In the genomic region with DNA sequence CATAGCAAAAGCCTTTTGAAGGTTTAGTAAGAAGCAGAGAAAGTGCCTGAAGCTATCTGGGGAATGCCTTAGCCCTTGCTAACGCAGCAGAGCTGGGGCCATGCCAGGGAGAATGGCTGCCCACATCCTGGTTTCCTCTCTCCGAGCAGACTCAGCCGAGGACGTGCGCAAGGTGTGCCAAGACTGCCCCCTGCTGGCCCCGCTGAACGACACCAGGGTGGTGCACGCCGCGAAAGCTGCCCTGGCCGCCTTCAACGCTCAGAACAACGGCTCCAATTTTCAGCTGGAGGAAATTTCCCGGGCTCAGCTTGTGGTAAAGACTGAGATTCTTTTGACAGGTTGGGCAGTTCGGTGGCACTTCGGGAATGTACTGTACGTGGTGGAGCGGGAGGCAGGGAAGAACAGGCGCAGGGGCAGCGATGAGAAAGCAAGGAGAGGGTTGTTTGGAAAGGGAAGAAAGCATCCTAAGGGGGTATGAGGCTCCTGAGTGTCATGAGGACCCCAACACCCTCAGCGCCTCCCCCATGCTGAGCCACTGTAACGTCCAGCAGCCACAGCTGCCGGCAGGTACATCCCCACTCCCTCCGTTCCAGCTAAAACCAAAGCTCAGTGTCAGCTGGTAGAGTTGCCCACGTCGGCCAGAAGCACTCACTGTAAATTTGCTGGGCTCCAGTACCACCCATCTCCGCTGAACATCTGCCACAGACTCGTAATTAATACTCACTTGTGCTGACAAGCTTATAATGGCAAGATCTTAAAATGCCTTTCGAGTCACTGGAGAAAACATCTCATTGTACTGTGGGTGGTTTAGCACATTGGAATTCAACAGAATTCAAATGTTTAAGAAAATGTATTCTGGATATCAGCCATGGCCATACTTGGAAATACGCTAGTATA, we compare ENCODE assay signal across 1 cellular context.
A peak's percentile ranks its signal among the peaks of the same experiment; 100 is the strongest.
TF ChIP-seq lines count a peak whose summit lies in the region.

No MANE protein-coding gene starts in this region.

TF ChIP-seq in HepG2, 621 proteins besides CTCF, POLR2A, EP300 and RAD21 (continued from another document and continues in another):
- no peak for TF ChIP-seq CCAR2 (optimal IDR thresholded peaks at IDR 0.05; ENCODE audit: low read depth, low read length)
- 0 out of 2 replicates have a peak, but pooled peaks have one; percentile 30 for TF ChIP-seq PHF8 (CRISPR knock-in tag; IDR thresholded peaks at IDR 0.05)
- TF ChIP-seq, protein P1, sequence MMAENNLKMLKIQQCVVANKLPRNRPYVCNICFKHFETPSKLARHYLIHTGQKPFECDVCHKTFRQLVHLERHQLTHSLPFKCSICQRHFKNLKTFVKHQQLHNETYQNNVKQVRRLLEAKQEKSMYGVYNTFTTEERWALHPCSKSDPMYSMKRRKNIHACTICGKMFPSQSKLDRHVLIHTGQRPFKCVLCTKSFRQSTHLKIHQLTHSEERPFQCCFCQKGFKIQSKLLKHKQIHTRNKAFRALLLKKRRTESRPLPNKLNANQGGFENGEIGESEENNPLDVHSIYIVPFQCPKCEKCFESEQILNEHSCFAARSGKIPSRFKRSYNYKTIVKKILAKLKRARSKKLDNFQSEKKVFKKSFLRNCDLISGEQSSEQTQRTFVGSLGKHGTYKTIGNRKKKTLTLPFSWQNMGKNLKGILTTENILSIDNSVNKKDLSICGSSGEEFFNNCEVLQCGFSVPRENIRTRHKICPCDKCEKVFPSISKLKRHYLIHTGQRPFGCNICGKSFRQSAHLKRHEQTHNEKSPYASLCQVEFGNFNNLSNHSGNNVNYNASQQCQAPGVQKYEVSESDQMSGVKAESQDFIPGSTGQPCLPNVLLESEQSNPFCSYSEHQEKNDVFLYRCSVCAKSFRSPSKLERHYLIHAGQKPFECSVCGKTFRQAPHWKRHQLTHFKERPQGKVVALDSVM (CRISPR knock-in tag; IDR thresholded peaks at IDR 0.05) = no peak
- TF ChIP-seq ZNF713 (CRISPR knock-in tag; IDR thresholded peaks at IDR 0.05) = no peak
- TF ChIP-seq BHLHE40 (IDR thresholded peaks at IDR 0.05; ENCODE audit: low read length) = no peak
- no peak for TF ChIP-seq ZNF562 (CRISPR knock-in tag; IDR thresholded peaks at IDR 0.05; ENCODE audit: borderline replicate concordance)
- TF ChIP-seq, protein P2, sequence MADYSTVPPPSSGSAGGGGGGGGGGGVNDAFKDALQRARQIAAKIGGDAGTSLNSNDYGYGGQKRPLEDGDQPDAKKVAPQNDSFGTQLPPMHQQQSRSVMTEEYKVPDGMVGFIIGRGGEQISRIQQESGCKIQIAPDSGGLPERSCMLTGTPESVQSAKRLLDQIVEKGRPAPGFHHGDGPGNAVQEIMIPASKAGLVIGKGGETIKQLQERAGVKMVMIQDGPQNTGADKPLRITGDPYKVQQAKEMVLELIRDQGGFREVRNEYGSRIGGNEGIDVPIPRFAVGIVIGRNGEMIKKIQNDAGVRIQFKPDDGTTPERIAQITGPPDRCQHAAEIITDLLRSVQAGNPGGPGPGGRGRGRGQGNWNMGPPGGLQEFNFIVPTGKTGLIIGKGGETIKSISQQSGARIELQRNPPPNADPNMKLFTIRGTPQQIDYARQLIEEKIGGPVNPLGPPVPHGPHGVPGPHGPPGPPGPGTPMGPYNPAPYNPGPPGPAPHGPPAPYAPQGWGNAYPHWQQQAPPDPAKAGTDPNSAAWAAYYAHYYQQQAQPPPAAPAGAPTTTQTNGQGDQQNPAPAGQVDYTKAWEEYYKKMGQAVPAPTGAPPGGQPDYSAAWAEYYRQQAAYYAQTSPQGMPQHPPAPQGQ (CRISPR knock-in tag; IDR thresholded peaks at IDR 0.05; ENCODE audit: borderline replicate concordance) = 0 out of 2 replicates have a peak, but pooled peaks have one; percentile 45
- no peak for TF ChIP-seq ZNF652 (CRISPR knock-in tag; IDR thresholded peaks at IDR 0.05; ENCODE audit: borderline replicate concordance, low read depth)
- TF ChIP-seq BCLAF1 (IDR thresholded peaks at IDR 0.05) = no peak
- TF ChIP-seq ZFYVE20 (CRISPR knock-in tag; IDR thresholded peaks at IDR 0.05; ENCODE audit: borderline replicate concordance, low read depth) = no peak
- TF ChIP-seq, protein P3, sequence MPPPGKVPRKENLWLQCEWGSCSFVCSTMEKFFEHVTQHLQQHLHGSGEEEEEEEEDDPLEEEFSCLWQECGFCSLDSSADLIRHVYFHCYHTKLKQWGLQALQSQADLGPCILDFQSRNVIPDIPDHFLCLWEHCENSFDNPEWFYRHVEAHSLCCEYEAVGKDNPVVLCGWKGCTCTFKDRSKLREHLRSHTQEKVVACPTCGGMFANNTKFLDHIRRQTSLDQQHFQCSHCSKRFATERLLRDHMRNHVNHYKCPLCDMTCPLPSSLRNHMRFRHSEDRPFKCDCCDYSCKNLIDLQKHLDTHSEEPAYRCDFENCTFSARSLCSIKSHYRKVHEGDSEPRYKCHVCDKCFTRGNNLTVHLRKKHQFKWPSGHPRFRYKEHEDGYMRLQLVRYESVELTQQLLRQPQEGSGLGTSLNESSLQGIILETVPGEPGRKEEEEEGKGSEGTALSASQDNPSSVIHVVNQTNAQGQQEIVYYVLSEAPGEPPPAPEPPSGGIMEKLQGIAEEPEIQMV (CRISPR knock-in tag; IDR thresholded peaks at IDR 0.05; ENCODE audit: low read depth) = 0 out of 2 replicates have a peak, but pooled peaks have one; percentile 32
- TF ChIP-seq NFAT5 (CRISPR knock-in tag; IDR thresholded peaks at IDR 0.05) = no peak
- TF ChIP-seq TBX3 (IDR thresholded peaks at IDR 0.05; ENCODE audit: borderline replicate concordance) = no peak
- TF ChIP-seq ZNF546 (CRISPR knock-in tag; conservative IDR thresholded peaks at IDR 0.05) = no peak
- TF ChIP-seq SP140L (CRISPR knock-in tag; IDR thresholded peaks at IDR 0.05; ENCODE audit: borderline replicate concordance) = no peak
- TF ChIP-seq KDM6A (CRISPR knock-in tag; IDR thresholded peaks at IDR 0.05; ENCODE audit: low read depth) = no peak
- TF ChIP-seq ESRRA (CRISPR knock-in tag; IDR thresholded peaks at IDR 0.05; ENCODE audit: low read depth) = no peak
- no peak for TF ChIP-seq WIZ (CRISPR knock-in tag; IDR thresholded peaks at IDR 0.05)
- TF ChIP-seq ZNF3 (CRISPR knock-in tag; IDR thresholded peaks at IDR 0.05) = no peak
- TF ChIP-seq, protein P4, sequence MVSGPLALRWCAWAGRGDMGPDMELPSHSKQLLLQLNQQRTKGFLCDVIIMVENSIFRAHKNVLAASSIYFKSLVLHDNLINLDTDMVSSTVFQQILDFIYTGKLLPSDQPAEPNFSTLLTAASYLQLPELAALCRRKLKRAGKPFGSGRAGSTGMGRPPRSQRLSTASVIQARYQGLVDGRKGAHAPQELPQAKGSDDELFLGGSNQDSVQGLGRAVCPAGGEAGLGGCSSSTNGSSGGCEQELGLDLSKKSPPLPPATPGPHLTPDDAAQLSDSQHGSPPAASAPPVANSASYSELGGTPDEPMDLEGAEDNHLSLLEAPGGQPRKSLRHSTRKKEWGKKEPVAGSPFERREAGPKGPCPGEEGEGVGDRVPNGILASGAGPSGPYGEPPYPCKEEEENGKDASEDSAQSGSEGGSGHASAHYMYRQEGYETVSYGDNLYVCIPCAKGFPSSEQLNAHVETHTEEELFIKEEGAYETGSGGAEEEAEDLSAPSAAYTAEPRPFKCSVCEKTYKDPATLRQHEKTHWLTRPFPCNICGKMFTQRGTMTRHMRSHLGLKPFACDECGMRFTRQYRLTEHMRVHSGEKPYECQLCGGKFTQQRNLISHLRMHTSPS (CRISPR knock-in tag; IDR thresholded peaks at IDR 0.05; ENCODE audit: low read depth) = 0 out of 2 replicates have a peak, but pooled peaks have one; percentile 50
- TF ChIP-seq, protein P5, sequence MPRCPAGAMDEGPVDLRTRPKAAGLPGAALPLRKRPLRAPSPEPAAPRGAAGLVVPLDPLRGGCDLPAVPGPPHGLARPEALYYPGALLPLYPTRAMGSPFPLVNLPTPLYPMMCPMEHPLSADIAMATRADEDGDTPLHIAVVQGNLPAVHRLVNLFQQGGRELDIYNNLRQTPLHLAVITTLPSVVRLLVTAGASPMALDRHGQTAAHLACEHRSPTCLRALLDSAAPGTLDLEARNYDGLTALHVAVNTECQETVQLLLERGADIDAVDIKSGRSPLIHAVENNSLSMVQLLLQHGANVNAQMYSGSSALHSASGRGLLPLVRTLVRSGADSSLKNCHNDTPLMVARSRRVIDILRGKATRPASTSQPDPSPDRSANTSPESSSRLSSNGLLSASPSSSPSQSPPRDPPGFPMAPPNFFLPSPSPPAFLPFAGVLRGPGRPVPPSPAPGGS (CRISPR knock-in tag; IDR thresholded peaks at IDR 0.05) = no peak
- TF ChIP-seq NPAS2 (CRISPR knock-in tag; IDR thresholded peaks at IDR 0.05; ENCODE audit: borderline replicate concordance) = no peak
- TF ChIP-seq HMGA1 (CRISPR knock-in tag; conservative IDR thresholded peaks at IDR 0.05) = no peak
- TF ChIP-seq HOXA5 (CRISPR knock-in tag; IDR thresholded peaks at IDR 0.05) = no peak
- TF ChIP-seq PHF21A (CRISPR knock-in tag; IDR thresholded peaks at IDR 0.05) = no peak; the same call in 1 of the 2 replicates
- TF ChIP-seq HDAC1 (CRISPR knock-in tag; IDR thresholded peaks at IDR 0.05) = no peak
- TF ChIP-seq POLR2AphosphoS5 (IDR thresholded peaks at IDR 0.05; ENCODE audit: low read depth, low read length) = peak; percentile 87
- TF ChIP-seq HOXA7 (CRISPR knock-in tag; IDR thresholded peaks at IDR 0.05) = peak; percentile 51; the same call in 1 of the 2 replicates
- TF ChIP-seq FOXK2 (IDR thresholded peaks at IDR 0.05) = no peak
- no peak for TF ChIP-seq CHD2 (IDR thresholded peaks at IDR 0.05; ENCODE audit: low read depth, low read length)
- no peak for TF ChIP-seq ZBTB10 (CRISPR knock-in tag; IDR thresholded peaks at IDR 0.05; ENCODE audit: borderline replicate concordance)
- TF ChIP-seq KLF9 (CRISPR knock-in tag; IDR thresholded peaks at IDR 0.05; ENCODE audit: low read depth) = no peak
